12 cellular contexts compared by ENCODE assay signal in the genomic region with DNA sequence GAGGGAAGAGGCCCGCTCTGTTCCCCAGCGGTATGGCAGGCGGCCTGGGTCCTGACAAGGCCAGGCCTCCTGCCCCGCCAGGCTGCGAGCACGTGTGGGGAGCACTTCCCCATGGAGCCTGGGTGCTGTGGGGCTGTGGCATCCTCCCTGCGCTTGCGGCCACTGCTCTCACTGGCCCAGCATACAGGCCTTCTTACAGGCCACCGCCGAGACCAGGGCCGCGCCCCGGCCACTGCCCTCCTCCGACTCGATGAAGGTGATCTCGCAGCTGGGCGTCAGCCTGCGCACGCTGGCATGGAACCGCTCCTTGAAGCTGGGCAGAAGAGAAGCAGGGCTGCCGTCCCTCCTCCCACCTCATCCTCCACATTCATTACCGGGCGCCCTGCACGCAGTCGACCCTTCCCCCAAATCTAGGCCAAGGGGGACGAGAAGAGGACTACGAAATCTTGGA. TPM values are rescaled to one million over a fixed set of nuclear protein-coding genes. Genes with fewer than 3 reads are reported as not detected.
DNase-seq lines count a peak whose midpoint lies in the region; ATAC-seq and TF ChIP-seq lines count a peak whose summit lies in the region.
"Had no signal": no experiment of that assay in that cellular context is flagged by ENCODE, and none has a peak within 500 bp of the region (broad histone marks: within the 10 kb centered on the region; RNA-seq: fewer than 3 reads in every experiment).

No MANE protein-coding gene starts in this region.

- H3K27ac ChIP-seq in brain microvascular endothelial cell (no peak overlapping the region), tibial artery (peak overlapping the region; percentile 44 to 49)
- H3K27ac ChIP-seq: colonic mucosa had no signal

- DNase-seq in activated naive CD8-positive, alpha-beta T cell treated with anti-CD3 and anti-CD28 coated beads, Interleukin-2, amount 50 U/mL, for 24 hours: no peak
- DNase-seq in brain microvascular endothelial cell (no peak), mesenteric fat pad (ENCODE audit: low spot score) (peak; percentile 76), tibial artery (peak; percentile 17 to 59), NCI-H128 (lab: John Stamatoyannopoulos, UW; ENCODE audit: unreplicated experiment) (no peak), CD1c-positive myeloid dendritic cell (ENCODE audit: extremely low spot score) (no peak), pons (ENCODE audit: low spot score) (no peak)
- DNase-seq: colonic mucosa, NCI-H1048, NCI-H82, SW 1271 had no signal

- no peaks in the 10 kb centered on the region for H3K27me3 Mint-ChIP-seq in activated naive CD8-positive, alpha-beta T cell
- peaks cover 4% of the 10 kb centered on the region for H3K27me3 Mint-ChIP-seq in activated naive CD8-positive, alpha-beta T cell treated with anti-CD3 and anti-CD28 coated beads, Interleukin-2, amount 50 U/mL, for 24 hours

- H3K4me3 Mint-ChIP-seq in activated naive CD8-positive, alpha-beta T cell: peak overlapping the region; percentile 83
- H3K4me3 Mint-ChIP-seq in activated naive CD8-positive, alpha-beta T cell treated with anti-CD3 and anti-CD28 coated beads, Interleukin-2, amount 50 U/mL, for 24 hours: no peak overlapping the region

- peaks cover 0 to 19% (median 14%) of the 10 kb centered on the region in 4 donors for H3K4me1 ChIP-seq in tibial artery
- H3K4me1 ChIP-seq: colonic mucosa had no signal

- H3K27me3 ChIP-seq in brain microvascular endothelial cell (replicated peaks): no peaks in the 10 kb centered on the region
- H3K27me3 ChIP-seq in tibial artery: no peaks in the 10 kb centered on the region
- H3K27me3 ChIP-seq: colonic mucosa had no signal

- TF ChIP-seq CTCF in brain microvascular endothelial cell (IDR thresholded peaks at IDR 0.05; ENCODE audit: low read depth, low read length, missing control alignments): no peak
- TF ChIP-seq CTCF in tibial artery (IDR thresholded peaks at IDR 0.05): no peak

- H3K4me1 Mint-ChIP-seq in activated naive CD8-positive, alpha-beta T cell (ENCODE audit: low read depth): peaks cover 4% of the 10 kb centered on the region
- H3K4me1 Mint-ChIP-seq in activated naive CD8-positive, alpha-beta T cell treated with anti-CD3 and anti-CD28 coated beads, Interleukin-2, amount 50 U/mL, for 24 hours: peaks cover 7% of the 10 kb centered on the region

- intact Hi-C loops in tibial artery (cut with DNase I; ENCODE audit: low total_unique reads): no loop called here

- in situ Hi-C loops in brain microvascular endothelial cell (cut with HindIII; ENCODE audit: low pct_ligation_motif_present, low sequenced_read_pairs): no loop called here

- no peaks in the 10 kb centered on the region for H3K36me3 Mint-ChIP-seq in activated naive CD8-positive, alpha-beta T cell
- no peaks in the 10 kb centered on the region for H3K36me3 Mint-ChIP-seq in activated naive CD8-positive, alpha-beta T cell treated with anti-CD3 and anti-CD28 coated beads, Interleukin-2, amount 50 U/mL, for 24 hours (ENCODE audit: low read depth)

- H3K9me3 ChIP-seq in tibial artery: no peaks in the 10 kb centered on the region
- H3K9me3 ChIP-seq: colonic mucosa had no signal

- H3K4me3 ChIP-seq in brain microvascular endothelial cell (ENCODE audit: low read depth, low read length) (peak overlapping the region; percentile 54), tibial artery (peak overlapping the region; percentile 57 to 70)

- H3K27ac Mint-ChIP-seq in activated naive CD8-positive, alpha-beta T cell: peak overlapping the region; percentile 84
- H3K27ac Mint-ChIP-seq in activated naive CD8-positive, alpha-beta T cell treated with anti-CD3 and anti-CD28 coated beads, Interleukin-2, amount 50 U/mL, for 24 hours: no peak overlapping the region

- no peak for ATAC-seq in activated naive CD8-positive, alpha-beta T cell treated with anti-CD3 and anti-CD28 coated beads, Interleukin-2, amount 50 U/mL, for 24 hours

- H3K9me3 Mint-ChIP-seq in activated naive CD8-positive, alpha-beta T cell (ENCODE audit: low read depth): no peaks in the 10 kb centered on the region
- H3K9me3 Mint-ChIP-seq in activated naive CD8-positive, alpha-beta T cell treated with anti-CD3 and anti-CD28 coated beads, Interleukin-2, amount 50 U/mL, for 24 hours: no peaks in the 10 kb centered on the region

- H3K36me3 ChIP-seq in brain microvascular endothelial cell (replicated peaks) (no peaks in the 10 kb centered on the region), tibial artery (no peaks in the 10 kb centered on the region)
- H3K36me3 ChIP-seq: colonic mucosa had no signal

RNA-seq across cellular contexts. Expression of a gene that starts 3.9 kb away (rescaled TPM):
- total RNA-seq in mesenteric fat pad: not detected

RNA-seq across cellular contexts. Expression of a gene that starts 21.6 kb away (rescaled TPM):
- 60.2 TPM for total RNA-seq in mesenteric fat pad

RNA-seq across cellular contexts. Expression of a gene that starts 40.8 kb away (rescaled TPM):
- 267 TPM for total RNA-seq in mesenteric fat pad

RNA-seq across cellular contexts. Expression of a gene that starts 44.2 kb away (rescaled TPM):
- total RNA-seq in mesenteric fat pad: 0.48 TPM

RNA-seq across cellular contexts. Expression of a gene that starts 55.8 kb away (rescaled TPM):
- 77.4 TPM for total RNA-seq in mesenteric fat pad

Comparison
In these comparisons a context has a peak if more than half of its experiments do, and no peak if none do; other contexts are left out.
1. DNase-seq: peak in mesenteric fat pad (single experiment) and tibial artery (2 of 2); none in activated naive CD8-positive, alpha-beta T cell treated with anti-CD3 and anti-CD28 coated beads, Interleukin-2, amount 50 U/mL, for 24 hours (single experiment), brain microvascular endothelial cell (single experiment), NCI-H128 (single experiment), CD1c-positive myeloid dendritic cell (single experiment) and pons (single experiment).